Comparison of ENCODE assay signal across 19 cellular contexts in the genomic region with DNA sequence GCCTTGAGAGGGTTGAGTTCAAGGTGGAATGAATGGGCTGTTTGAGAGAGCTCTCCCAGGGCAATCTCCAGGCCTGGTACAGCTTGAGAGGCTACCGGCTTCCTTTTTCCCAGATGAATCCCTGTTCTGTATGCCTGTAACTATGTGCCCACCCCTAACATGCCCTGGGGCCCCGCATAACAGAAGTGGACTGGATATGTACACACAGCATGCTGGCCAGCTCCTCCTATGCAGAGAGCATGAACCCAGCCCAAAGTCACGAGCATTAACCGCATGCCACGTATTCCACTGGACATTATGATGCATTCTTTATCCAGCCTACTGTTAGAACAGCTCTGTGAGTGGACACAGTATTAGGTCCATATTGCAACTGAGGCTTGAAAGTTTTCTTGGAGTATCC. TPM values are rescaled to one million over a fixed set of nuclear protein-coding genes. Genes with fewer than 3 reads are reported as not detected.
DNase-seq lines count a peak whose midpoint lies in the region; ATAC-seq and TF ChIP-seq lines count a peak whose summit lies in the region.
"Had no signal": no experiment of that assay in that cellular context is flagged by ENCODE, and none has a peak within 500 bp of the region (broad histone marks: within the 10 kb centered on the region; RNA-seq: fewer than 3 reads in every experiment).

No MANE protein-coding gene starts in this region.

- no peak for DNase-seq in right cardiac atrium
- DNase-seq in left ventricle myocardium inferior = no peak
- DNase-seq in NCI-H1092 (lab: John Stamatoyannopoulos, UW) = no peak
- no peak for DNase-seq in AG20443 (ENCODE audit: low spot score)
- DNase-seq in omental fat pad (ENCODE audit: low spot score) = no peak
- no peak for DNase-seq in activated T-cell treated with anti-CD3 and anti-CD28 coated beads, Interleukin-2, amount 50 U/mL, for 72 hours
- DNase-seq: activated CD8-positive, alpha-beta T cell treated with anti-CD3 and anti-CD28 coated beads for 36 hours; colonic mucosa; left colon; MM.1S; naive thymus-derived CD4-positive, alpha-beta T cell; NCI-H1930; NCI-H524 treated with DMSO at 0.1 percent for 48 hours; retina; stimulated activated CD4-positive, alpha-beta T cell treated with anti-CD3 and anti-CD28 coated beads, Interleukin-4, amount 100 ng/mL, for 1 hour; stimulated activated CD8-positive, alpha-beta memory T cell treated with anti-CD3 and anti-CD28 coated beads, Interleukin-4, amount 100 ng/mL, for 48 hours; thyroid gland had no signal

- peak; percentile 10 to 12 for ATAC-seq in right cardiac atrium
- ATAC-seq in esophagus mucosa = peak; percentile 12
- ATAC-seq in omental fat pad (ENCODE audit: low FRiP score) = no peak
- no peak for ATAC-seq in activated T-cell treated with anti-CD3 and anti-CD28 coated beads, Interleukin-2, amount 50 U/mL, for 72 hours (replicated peaks in 1 of 2)
- ATAC-seq: activated CD8-positive, alpha-beta T cell treated with anti-CD3 and anti-CD28 coated beads for 36 hours; left colon; naive thymus-derived CD4-positive, alpha-beta T cell had no signal

- H3K9me3 ChIP-seq in right cardiac atrium (ENCODE audit: control insufficient read depth, low read length) = no peaks in the 10 kb centered on the region
- peaks cover 6% of the 10 kb centered on the region for H3K9me3 ChIP-seq in left ventricle myocardium inferior (replicated peaks)
- H3K9me3 ChIP-seq: colonic mucosa, thyroid gland had no signal

- intact Hi-C loops in right cardiac atrium (cut with DNase I) = no loop called here
- intact Hi-C loops in left ventricle myocardium inferior (cut with micrococcal nuclease) = no loop called here

- H3K4me1 ChIP-seq in right cardiac atrium (ENCODE audit: control insufficient read depth, insufficient read depth, low read length) (no peaks in the 10 kb centered on the region), left ventricle myocardium inferior (no peaks in the 10 kb centered on the region)
- H3K4me1 ChIP-seq: colonic mucosa, thyroid gland had no signal

- no peak for TF ChIP-seq CTCF in left ventricle myocardium inferior (IDR thresholded peaks at IDR 0.05; ENCODE audit: borderline replicate concordance)
- TF ChIP-seq CTCF in nephron (IDR thresholded peaks at IDR 0.05; ENCODE audit: unreplicated experiment in 3 of 3) = no peak
- no peak for TF ChIP-seq CTCF in omental fat pad (IDR thresholded peaks at IDR 0.05)

- H3K27me3 ChIP-seq in right cardiac atrium (ENCODE audit: control insufficient read depth, insufficient read depth) (no peaks in the 10 kb centered on the region), left ventricle myocardium inferior (ENCODE audit: low read depth) (no peaks in the 10 kb centered on the region)
- H3K27me3 ChIP-seq: colonic mucosa, thyroid gland had no signal

- H3K27ac Mint-ChIP-seq in nephron = peak overlapping the region; percentile 71 to 77 (median 74)
- H3K27ac Mint-ChIP-seq in activated T-cell treated with anti-CD3 and anti-CD28 coated beads, Interleukin-2, amount 50 U/mL, for 72 hours = no peak overlapping the region
- H3K27ac Mint-ChIP-seq: activated CD8-positive, alpha-beta T cell treated with anti-CD3 and anti-CD28 coated beads for 36 hours had no signal

- H3K4me3 Mint-ChIP-seq in nephron = no peak overlapping the region
- no peak overlapping the region for H3K4me3 Mint-ChIP-seq in activated T-cell treated with anti-CD3 and anti-CD28 coated beads, Interleukin-2, amount 50 U/mL, for 72 hours
- H3K4me3 Mint-ChIP-seq: activated CD8-positive, alpha-beta T cell treated with anti-CD3 and anti-CD28 coated beads for 36 hours; naive thymus-derived CD4-positive, alpha-beta T cell had no signal

- H3K4me3 ChIP-seq in right cardiac atrium (ENCODE audit: low read length) = no peak overlapping the region
- no peak overlapping the region for H3K4me3 ChIP-seq in left ventricle myocardium inferior
- H3K4me3 ChIP-seq: colonic mucosa, thyroid gland had no signal

- no peaks in the 10 kb centered on the region for H3K36me3 Mint-ChIP-seq in nephron (ENCODE audit: low read depth)
- H3K36me3 Mint-ChIP-seq in activated T-cell treated with anti-CD3 and anti-CD28 coated beads, Interleukin-2, amount 50 U/mL, for 72 hours (ENCODE audit: insufficient read depth in 2 of 2) = peaks cover 3 to 8% of the 10 kb centered on the region in 2 donors

- H3K36me3 ChIP-seq in left ventricle myocardium inferior = no peaks in the 10 kb centered on the region
- H3K36me3 ChIP-seq: colonic mucosa, thyroid gland had no signal

- peaks cover 24% of the 10 kb centered on the region for H3K4me1 Mint-ChIP-seq in nephron
- peaks cover 8% of the 10 kb centered on the region for H3K4me1 Mint-ChIP-seq in activated T-cell treated with anti-CD3 and anti-CD28 coated beads, Interleukin-2, amount 50 U/mL, for 72 hours (ENCODE audit: low read depth)

- H3K27me3 Mint-ChIP-seq in nephron (ENCODE audit: low read depth) = peaks cover 2% of the 10 kb centered on the region
- H3K27me3 Mint-ChIP-seq in activated T-cell treated with anti-CD3 and anti-CD28 coated beads, Interleukin-2, amount 50 U/mL, for 72 hours (ENCODE audit: low read depth) = no peaks in the 10 kb centered on the region
- H3K27me3 Mint-ChIP-seq: activated CD8-positive, alpha-beta T cell treated with anti-CD3 and anti-CD28 coated beads for 36 hours had no signal

- H3K9me3 Mint-ChIP-seq in nephron = peaks cover 8% of the 10 kb centered on the region
- peaks cover 4% of the 10 kb centered on the region in 2 donors for H3K9me3 Mint-ChIP-seq in activated T-cell treated with anti-CD3 and anti-CD28 coated beads, Interleukin-2, amount 50 U/mL, for 72 hours

- H3K27ac ChIP-seq in right cardiac atrium (ENCODE audit: low read length) (no peak overlapping the region), left ventricle myocardium inferior (replicated peaks) (no peak overlapping the region)
- H3K27ac ChIP-seq: colonic mucosa, thyroid gland had no signal

- 57% methylated on average over 5 of the region's 5 CpGs for WGBS in right cardiac atrium

RNA-seq across cellular contexts. Expression of a gene that starts 43.5 kb away (rescaled TPM):
- total RNA-seq in right cardiac atrium (10 to 100 TPM; 43.5 to 61.2 (median 51.5) TPM), left ventricle myocardium inferior (35.5 TPM), esophagus mucosa (14.2 TPM), omental fat pad (10 to 100 TPM; 31.1 to 70.0 (median 34.4) TPM)
- polyA plus RNA-seq in right cardiac atrium = 22.0 TPM
- 10 to 100 TPM; 55.6 to 58.0 TPM for total RNA-seq in activated T-cell treated with anti-CD3 and anti-CD28 coated beads, Interleukin-2, amount 50 U/mL, for 72 hours

Comparison
In these comparisons a context has a peak if more than half of its experiments do, and no peak if none do; other contexts are left out.
1. ATAC-seq: peak in right cardiac atrium (2 of 2) and esophagus mucosa (single experiment); none in omental fat pad (single experiment) and activated T-cell treated with anti-CD3 and anti-CD28 coated beads, Interleukin-2, amount 50 U/mL, for 72 hours (0 of 2).